Comparison of ENCODE assay signal across 16 cellular contexts in the genomic region with DNA sequence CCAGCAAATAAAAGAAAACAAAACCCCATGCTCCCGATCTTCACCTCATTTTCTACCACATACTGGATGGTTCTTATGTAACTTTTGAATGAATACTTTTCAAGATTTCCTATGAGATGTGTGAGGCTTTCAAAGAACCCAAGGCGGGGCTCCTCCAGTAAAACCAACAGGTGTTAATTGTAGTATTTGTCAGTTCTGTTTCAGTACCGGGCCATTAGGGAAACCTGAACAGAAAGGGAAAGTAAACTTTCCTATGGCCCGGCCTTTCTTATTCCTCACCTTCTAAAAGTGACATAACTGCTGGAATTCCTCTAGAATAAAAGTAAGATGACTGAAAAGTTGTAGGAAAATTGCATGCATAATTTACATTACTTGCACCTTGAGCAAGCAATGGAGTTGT.
DNase-seq lines count a peak whose midpoint lies in the region; ATAC-seq, FAIRE-seq and TF ChIP-seq lines count a peak whose summit lies in the region.
"Had no signal": no experiment of that assay in that cellular context is flagged by ENCODE, and none has a peak within 500 bp of the region (broad histone marks: within the 10 kb centered on the region; RNA-seq: fewer than 3 reads in every experiment).

No MANE protein-coding gene starts in this region.

- intact Hi-C loops in pancreas (cut with DNase I) (no loop called here), Caco-2 (cut with micrococcal nuclease; ENCODE audit: unreplicated experiment) (loop anchor here (5.0 kb wide), 1 partner anchor 173 kb away; no protein-coding TSS in a partner anchor)

- DNase-seq in OCI-M1 (lab: John Stamatoyannopoulos, UW) (peak; percentile 29), pancreas (no peak), NCI-H226 (no peak), type B pancreatic cell (ENCODE audit: extremely low spot score, unreplicated experiment) (no peak), Caco-2 (no peak)
- DNase-seq: CD8-positive, alpha-beta T cell; COR-L47; DMS53; GOT3; H9 had no signal

- H3K9ac ChIP-seq in endocrine pancreas (ENCODE audit: control insufficient read depth, insufficient read depth, low read length) = no peak overlapping the region

- WGBS in pancreas, 2 donors = 28 to 38% methylated on average over 4 of the region's 4 CpGs

- FAIRE-seq in pancreas (lab: Jason Lieb, UNC) = no peak
- FAIRE-seq: GM12891, K562 had no signal

- H3K9me3 Mint-ChIP-seq in type B pancreatic cell = no peaks in the 10 kb centered on the region
- no peaks in the 10 kb centered on the region for H3K9me3 Mint-ChIP-seq in Caco-2 (ENCODE audit: unreplicated experiment)
- H3K9me3 Mint-ChIP-seq: H9 had no signal

- H3K36me3 ChIP-seq in endocrine pancreas (ENCODE audit: control insufficient read depth, insufficient read depth, low read length) (no peaks in the 10 kb centered on the region), pancreas (no peaks in the 10 kb centered on the region), Caco-2 (ENCODE audit: control insufficient read depth, insufficient read depth, low read length) (no peaks in the 10 kb centered on the region)

- H3K9me3 ChIP-seq in endocrine pancreas (ENCODE audit: control insufficient read depth, low read length) (no peaks in the 10 kb centered on the region), pancreas (no peaks in the 10 kb centered on the region), Caco-2 (no peaks in the 10 kb centered on the region)

- H3K4me3 ChIP-seq in endocrine pancreas (ENCODE audit: control insufficient read depth, insufficient read depth, low read length) (peak overlapping the region; percentile 26), pancreas (no peak overlapping the region), Caco-2 (ENCODE audit: low read depth, low read length) (no peak overlapping the region)
- H3K4me3 ChIP-seq: K562 had no signal

- H3K27ac ChIP-seq in pancreas = no peak overlapping the region

- H3K4me1 ChIP-seq in endocrine pancreas (ENCODE audit: control insufficient read depth, insufficient read depth, low read length) = no peaks in the 10 kb centered on the region
- H3K4me1 ChIP-seq in pancreas = no peaks in the 10 kb centered on the region
- H3K4me1 ChIP-seq in Caco-2 = no peaks in the 10 kb centered on the region

- H3K4me1 Mint-ChIP-seq in type B pancreatic cell (ENCODE audit: unreplicated experiment) (no peaks in the 10 kb centered on the region), Caco-2 (ENCODE audit: low read depth, unreplicated experiment) (no peaks in the 10 kb centered on the region)
- H3K4me1 Mint-ChIP-seq: CD14-positive monocyte had no signal

- POLR2A ChIA-PET in Caco-2 (lab: Charles Lee) = no interaction called here

- no peak overlapping the region for H3K27ac Mint-ChIP-seq in type B pancreatic cell
- H3K27ac Mint-ChIP-seq in Caco-2 (ENCODE audit: unreplicated experiment) = no peak overlapping the region
- H3K27ac Mint-ChIP-seq: CD8-positive, alpha-beta T cell; H9 had no signal

- CTCF ChIA-PET in Caco-2 (lab: Charles Lee) = no interaction called here

- BruUV-seq in Caco-2 (replicated peaks; lab: Mats Ljungman, UMichigan) = no TSS peak

- H3K27me3 ChIP-seq in endocrine pancreas (ENCODE audit: control insufficient read depth, insufficient read depth, low read length) (no peaks in the 10 kb centered on the region), pancreas (no peaks in the 10 kb centered on the region), Caco-2 (replicated peaks; ENCODE audit: control insufficient read depth, insufficient read depth, low read length) (no peaks in the 10 kb centered on the region)

- TF ChIP-seq CTCF in pancreas (IDR thresholded peaks at IDR 0.05) (no peak), type B pancreatic cell (conservative IDR thresholded peaks at IDR 0.05) (no peak), Caco-2 (IDR thresholded peaks at IDR 0.05; ENCODE audit: insufficient read depth in 1 of 2, low read depth in 1 of 2, low read length in 1 of 2, severe bottlenecking in 1 of 2, unreplicated experiment in 1 of 2) (no peak)

- H3K27me3 Mint-ChIP-seq in type B pancreatic cell (no peaks in the 10 kb centered on the region), Caco-2 (ENCODE audit: insufficient read depth, unreplicated experiment) (peaks cover 1% of the 10 kb centered on the region)

- H3K4me3 Mint-ChIP-seq in type B pancreatic cell (no peak overlapping the region), Caco-2 (ENCODE audit: unreplicated experiment) (no peak overlapping the region)
- H3K4me3 Mint-ChIP-seq: CD14-positive monocyte; CD8-positive, alpha-beta T cell; H9 had no signal

- no peaks in the 10 kb centered on the region for H3K36me3 Mint-ChIP-seq in type B pancreatic cell
- no peaks in the 10 kb centered on the region for H3K36me3 Mint-ChIP-seq in Caco-2 (ENCODE audit: insufficient read depth, unreplicated experiment)
- H3K36me3 Mint-ChIP-seq: CD14-positive monocyte; CD8-positive, alpha-beta T cell had no signal

- ATAC-seq in HG02870 (IDR thresholded peaks at IDR 0.05; ENCODE audit: unreplicated experiment) (peak; percentile 62), pancreas (peak in 3 of 4 donors; percentile 51 to 88 (median 67)), HG03280 (IDR thresholded peaks at IDR 0.05; ENCODE audit: unreplicated experiment) (no peak)
- ATAC-seq: CD8-positive, alpha-beta T cell; K562 had no signal
